5 cellular contexts compared by ENCODE assay signal in the genomic region with DNA sequence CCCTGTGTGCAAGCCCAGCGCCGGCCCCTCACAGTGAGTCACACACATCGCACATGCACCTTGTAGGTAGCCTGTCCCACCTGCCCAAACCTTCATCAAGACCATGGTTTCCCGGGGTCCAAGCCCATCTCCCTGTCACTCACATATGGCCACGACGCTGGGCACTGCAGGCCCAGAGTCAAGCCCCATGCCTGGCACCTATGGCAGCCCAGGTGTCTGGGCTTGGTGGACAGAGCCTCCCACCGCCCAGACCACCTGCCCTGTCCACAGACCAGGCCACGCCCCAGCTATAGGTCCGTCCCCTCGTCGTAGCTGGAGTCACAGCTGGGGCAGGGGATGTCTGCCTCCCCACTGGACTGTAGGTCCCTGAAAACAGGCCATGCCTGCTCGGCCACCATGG.
"Had no signal": no experiment of that assay in that cellular context is flagged by ENCODE, and none has a peak within 500 bp of the region (broad histone marks: within the 10 kb centered on the region; RNA-seq: fewer than 3 reads in every experiment).

No MANE protein-coding gene starts in this region.

- ATAC-seq: GM23338, HCT116 had no signal

- DNase-seq: KBM-7 had no signal

- H3K4me3 ChIP-seq: GM23338, HAP-1 had no signal

- H3K4me3 Mint-ChIP-seq: GM23338 had no signal

- H3K9me3 ChIP-seq: HAP-1 had no signal

- H3K4me1 Mint-ChIP-seq: GM23338, IgD-negative memory B cell had no signal

- H3K4me2 ChIP-seq: GM23338 had no signal

- H3K9me3 Mint-ChIP-seq: GM23338 had no signal

- H3K4me1 ChIP-seq: HAP-1 had no signal

- H3K27ac Mint-ChIP-seq: GM23338, IgD-negative memory B cell had no signal

- H2AFZ ChIP-seq: GM23338 had no signal

- H3K36me3 ChIP-seq: HAP-1 had no signal
